8 cellular contexts compared by ENCODE assay signal in genomic region chr14:103123634-103124500, GRCh38. TPM values are rescaled to one million over a fixed set of nuclear protein-coding genes. Genes with fewer than 3 reads are reported as not detected.
DNase-seq lines count a peak whose midpoint lies in the region; ATAC-seq lines count a peak whose summit lies in the region.

No MANE protein-coding gene starts in this region.

- peaks cover 18% of the 10 kb centered on the region in 2 donors for H3K27me3 Mint-ChIP-seq in natural killer cell treated with Interleukin-12 subunit alpha and Interleukin-12 subunit beta and Interleukin-15 and Interleukin-18, amount 100 ng/mL, for 72 hours

- H3K36me3 Mint-ChIP-seq in natural killer cell treated with Interleukin-12 subunit alpha and Interleukin-12 subunit beta and Interleukin-15 and Interleukin-18, amount 100 ng/mL, for 72 hours, result no peaks in the 10 kb centered on the region

- H3K4me1 Mint-ChIP-seq in natural killer cell treated with Interleukin-12 subunit alpha and Interleukin-12 subunit beta and Interleukin-15 and Interleukin-18, amount 100 ng/mL, for 72 hours (ENCODE audit: low read depth in 2 of 2), result peaks cover 0 to 9% of the 10 kb centered on the region in 2 donors

- peak overlapping the region; percentile 18 for H3K4me3 Mint-ChIP-seq in natural killer cell treated with Interleukin-12 subunit alpha and Interleukin-12 subunit beta and Interleukin-15 and Interleukin-18, amount 100 ng/mL, for 72 hours

- in situ Hi-C loops in KBM-7 (cut with MboI; ENCODE audit: low pct_unique_long_range_greater_than_20kb, low sequenced_read_pairs), result no loop called here

- H3K9me3 Mint-ChIP-seq in natural killer cell treated with Interleukin-12 subunit alpha and Interleukin-12 subunit beta and Interleukin-15 and Interleukin-18, amount 100 ng/mL, for 72 hours, result no peaks in the 10 kb centered on the region

- no peak overlapping the region for H3K27ac Mint-ChIP-seq in natural killer cell treated with Interleukin-12 subunit alpha and Interleukin-12 subunit beta and Interleukin-15 and Interleukin-18, amount 100 ng/mL, for 72 hours

- peak overlapping the region; percentile 22 for H3K27ac ChIP-seq in epithelial cell of prostate

- ATAC-seq in natural killer cell treated with Interleukin-12 subunit alpha and Interleukin-12 subunit beta and Interleukin-15 and Interleukin-18, amount 100 ng/mL, for 72 hours, result peak; percentile 14 to 49
- ATAC-seq in HG03097 (IDR thresholded peaks at IDR 0.05; ENCODE audit: low FRiP score, unreplicated experiment), result no peak

- DNase-seq in CD1c-positive myeloid dendritic cell (ENCODE audit: extremely low spot score), result peak; percentile 52
- peak; percentile 37 for DNase-seq in KBM-7
- DNase-seq in epithelial cell of prostate (ENCODE audit: low read depth, low spot score), result no peak
- DNase-seq in natural killer cell treated with Interleukin-12 subunit alpha and Interleukin-12 subunit beta and Interleukin-15 and Interleukin-18, amount 100 ng/mL, for 72 hours (ENCODE audit: low spot score), result no peak
- no peak for DNase-seq in stimulated activated CD4-positive, alpha-beta T cell treated with anti-CD3 and anti-CD28 coated beads, Interleukin-4, amount 100 ng/mL, for 4 hours
- DNase-seq in DMS 273 treated with DMSO at 0.1 percent for 48 hours (lab: John Stamatoyannopoulos, UW), result no peak
- no peak for DNase-seq in activated effector memory CD4-positive, alpha-beta T cell treated with Interleukin-2 at 50 U/mL for 16 hours

RNA-seq across cellular contexts. Expression of gene TNFAIP2, which starts 0.6 kb away (rescaled TPM):
- total RNA-seq in natural killer cell treated with Interleukin-12 subunit alpha and Interleukin-12 subunit beta and Interleukin-15 and Interleukin-18, amount 100 ng/mL, for 72 hours, result 1 to 10 TPM; 8.1 to 9.6 TPM

RNA-seq across cellular contexts. Expression of gene EXOC3L4, which starts 29.3 kb away (rescaled TPM):
- total RNA-seq in natural killer cell treated with Interleukin-12 subunit alpha and Interleukin-12 subunit beta and Interleukin-15 and Interleukin-18, amount 100 ng/mL, for 72 hours, result not detected

RNA-seq across cellular contexts. Expression of gene LBHD2, which starts 39.9 kb away (rescaled TPM):
- not detected for total RNA-seq in natural killer cell treated with Interleukin-12 subunit alpha and Interleukin-12 subunit beta and Interleukin-15 and Interleukin-18, amount 100 ng/mL, for 72 hours

Comparison
In these comparisons a context has a peak if more than half of its experiments do, and no peak if none do; other contexts are left out.
1. DNase-seq: peak in CD1c-positive myeloid dendritic cell (single experiment) and KBM-7 (single experiment); none in epithelial cell of prostate (single experiment), natural killer cell treated with Interleukin-12 subunit alpha and Interleukin-12 subunit beta and Interleukin-15 and Interleukin-18, amount 100 ng/mL, for 72 hours (single experiment), stimulated activated CD4-positive, alpha-beta T cell treated with anti-CD3 and anti-CD28 coated beads, Interleukin-4, amount 100 ng/mL, for 4 hours (0 of 2), DMS 273 treated with DMSO at 0.1 percent for 48 hours (single experiment) and activated effector memory CD4-positive, alpha-beta T cell treated with Interleukin-2 at 50 U/mL for 16 hours (single experiment).